Comparison of ENCODE assay signal across 26 cellular contexts in genomic region chr21:44275041-44275440, GRCh38. TPM values are rescaled to one million over a fixed set of nuclear protein-coding genes. Genes with fewer than 3 reads are reported as not detected.
"Had no signal": no experiment of that assay in that cellular context is flagged by ENCODE, and none has a peak within 500 bp of the region (broad histone marks: within the 10 kb centered on the region; RNA-seq: fewer than 3 reads in every experiment).

No MANE protein-coding gene starts in this region.

- H3K9me3 Mint-ChIP-seq: activated B cell treated with CpG ODN at 0.5 μM for 24 hours; activated naive CD8-positive, alpha-beta T cell treated with anti-CD3 and anti-CD28 coated beads for 36 hours; effector memory CD8-positive, alpha-beta T cell; memory B cell; naive thymus-derived CD4-positive, alpha-beta T cell had no signal

- H3K4me3 Mint-ChIP-seq: activated B cell treated with CpG ODN at 0.5 μM for 24 hours; activated CD4-positive, alpha-beta T cell treated with anti-CD3 and anti-CD28 coated beads for 36 hours; activated naive CD8-positive, alpha-beta T cell treated with anti-CD3 and anti-CD28 coated beads for 36 hours; effector memory CD8-positive, alpha-beta T cell; memory B cell; naive thymus-derived CD4-positive, alpha-beta T cell; neural crest cell; T-helper 17 cell had no signal

- H3K36me3 ChIP-seq: sigmoid colon, thoracic aorta, upper lobe of left lung had no signal

- H3K4me1 ChIP-seq: sigmoid colon, upper lobe of left lung had no signal

- H3K27ac ChIP-seq: dorsolateral prefrontal cortex, sigmoid colon, thoracic aorta, upper lobe of left lung had no signal

- H3K27me3 Mint-ChIP-seq: activated CD4-positive, alpha-beta T cell treated with anti-CD3 and anti-CD28 coated beads for 36 hours; activated naive CD8-positive, alpha-beta T cell treated with anti-CD3 and anti-CD28 coated beads for 36 hours; T-helper 17 cell had no signal

- DNase-seq: activated B cell treated with CpG ODN at 0.5 μM for 24 hours; activated CD4-positive, alpha-beta T cell treated with anti-CD3 and anti-CD28 coated beads for 36 hours; activated CD4-positive, alpha-beta T cell treated with anti-CD3 and anti-CD28 coated beads, Interleukin-2, amount 50 U/mL, for 48 hours; activated naive CD4-positive, alpha-beta T cell treated with Interleukin-2 at 50 U/mL for 16 hours; activated naive CD8-positive, alpha-beta T cell treated with anti-CD3 and anti-CD28 coated beads for 36 hours; activated T-cell treated with anti-CD3 and anti-CD28 coated beads, Interleukin-2, amount 50 U/mL, for 48 hours; central memory CD4-positive, alpha-beta T cell; dorsolateral prefrontal cortex; effector memory CD8-positive, alpha-beta T cell; foreskin melanocyte; hippocampal formation; posterior cingulate gyrus; sigmoid colon; stimulated activated CD4-positive, alpha-beta T cell treated with anti-CD3 and anti-CD28 coated beads, Interleukin-4, amount 100 ng/mL, for 1 hour; stimulated activated naive CD4-positive, alpha-beta T cell treated with Interleukin-2 at 50 U/mL for 16 hours; upper lobe of left lung had no signal

- ATAC-seq: activated CD4-positive, alpha-beta T cell treated with anti-CD3 and anti-CD28 coated beads for 36 hours; effector memory CD8-positive, alpha-beta T cell; esophagus mucosa; naive thymus-derived CD4-positive, alpha-beta T cell; T-helper 17 cell had no signal

- H3K4me3 ChIP-seq: dorsolateral prefrontal cortex, sigmoid colon, thoracic aorta, upper lobe of left lung had no signal

- H3K4me1 Mint-ChIP-seq: activated CD4-positive, alpha-beta T cell treated with anti-CD3 and anti-CD28 coated beads for 36 hours; activated naive CD8-positive, alpha-beta T cell treated with anti-CD3 and anti-CD28 coated beads for 36 hours; memory B cell; naive thymus-derived CD4-positive, alpha-beta T cell; neural crest cell had no signal

- H3K36me3 Mint-ChIP-seq: activated naive CD8-positive, alpha-beta T cell treated with anti-CD3 and anti-CD28 coated beads for 36 hours; memory B cell; naive thymus-derived CD4-positive, alpha-beta T cell had no signal

- H3K27me3 ChIP-seq: sigmoid colon, upper lobe of left lung had no signal

- H3K9me3 ChIP-seq: sigmoid colon, thoracic aorta, upper lobe of left lung had no signal

- H3K27ac Mint-ChIP-seq: activated B cell treated with CpG ODN at 0.5 μM for 24 hours; activated CD4-positive, alpha-beta T cell treated with anti-CD3 and anti-CD28 coated beads for 36 hours; activated naive CD8-positive, alpha-beta T cell treated with anti-CD3 and anti-CD28 coated beads for 36 hours; effector memory CD8-positive, alpha-beta T cell; memory B cell; T-helper 17 cell had no signal

RNA-seq across cellular contexts. Expression of gene AIRE, which starts 10.6 kb away (rescaled TPM):
- total RNA-seq: activated B cell treated with CpG ODN at 0.5 μM for 24 hours; activated CD4-positive, alpha-beta T cell treated with anti-CD3 and anti-CD28 coated beads for 36 hours; activated naive CD8-positive, alpha-beta T cell treated with anti-CD3 and anti-CD28 coated beads for 36 hours; esophagus mucosa; neural crest cell; sigmoid colon; thoracic aorta; upper lobe of left lung had no signal

RNA-seq across cellular contexts. Expression of gene DNMT3L, which starts 13.3 kb away (rescaled TPM):
- total RNA-seq: activated B cell treated with CpG ODN at 0.5 μM for 24 hours; activated CD4-positive, alpha-beta T cell treated with anti-CD3 and anti-CD28 coated beads for 36 hours; activated naive CD8-positive, alpha-beta T cell treated with anti-CD3 and anti-CD28 coated beads for 36 hours; astrocyte; dorsolateral prefrontal cortex; endothelial cell of umbilical vein; esophagus mucosa; lower leg skin; naive thymus-derived CD4-positive, alpha-beta T cell; neural crest cell; omental fat pad; sigmoid colon; T-helper 17 cell; thoracic aorta; upper lobe of left lung had no signal
- polyA plus RNA-seq: endothelial cell of umbilical vein; naive thymus-derived CD4-positive, alpha-beta T cell; sigmoid colon had no signal
